ENCODE assay signal across 1 cellular context in genomic region chr2:219002395-219003266, GRCh38.
A peak's percentile ranks its signal among the peaks of the same experiment; 100 is the strongest.
TF ChIP-seq lines count a peak whose summit lies in the region.

No MANE protein-coding gene starts in this region.

TF ChIP-seq in HepG2, 621 proteins besides CTCF, POLR2A, EP300 and RAD21 (continued from another document and continues in another):
- TF ChIP-seq TRIM22 (IDR thresholded peaks at IDR 0.05): no peak
- TF ChIP-seq, protein P1, sequence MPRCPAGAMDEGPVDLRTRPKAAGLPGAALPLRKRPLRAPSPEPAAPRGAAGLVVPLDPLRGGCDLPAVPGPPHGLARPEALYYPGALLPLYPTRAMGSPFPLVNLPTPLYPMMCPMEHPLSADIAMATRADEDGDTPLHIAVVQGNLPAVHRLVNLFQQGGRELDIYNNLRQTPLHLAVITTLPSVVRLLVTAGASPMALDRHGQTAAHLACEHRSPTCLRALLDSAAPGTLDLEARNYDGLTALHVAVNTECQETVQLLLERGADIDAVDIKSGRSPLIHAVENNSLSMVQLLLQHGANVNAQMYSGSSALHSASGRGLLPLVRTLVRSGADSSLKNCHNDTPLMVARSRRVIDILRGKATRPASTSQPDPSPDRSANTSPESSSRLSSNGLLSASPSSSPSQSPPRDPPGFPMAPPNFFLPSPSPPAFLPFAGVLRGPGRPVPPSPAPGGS (CRISPR knock-in tag; IDR thresholded peaks at IDR 0.05): no peak; the same call in 1 of the 2 replicates
- no peak for TF ChIP-seq SMAD1 (CRISPR knock-in tag; IDR thresholded peaks at IDR 0.05; ENCODE audit: borderline replicate concordance, low read depth)
- no peak for TF ChIP-seq CENPX (CRISPR knock-in tag; IDR thresholded peaks at IDR 0.05)
- TF ChIP-seq, protein P2, sequence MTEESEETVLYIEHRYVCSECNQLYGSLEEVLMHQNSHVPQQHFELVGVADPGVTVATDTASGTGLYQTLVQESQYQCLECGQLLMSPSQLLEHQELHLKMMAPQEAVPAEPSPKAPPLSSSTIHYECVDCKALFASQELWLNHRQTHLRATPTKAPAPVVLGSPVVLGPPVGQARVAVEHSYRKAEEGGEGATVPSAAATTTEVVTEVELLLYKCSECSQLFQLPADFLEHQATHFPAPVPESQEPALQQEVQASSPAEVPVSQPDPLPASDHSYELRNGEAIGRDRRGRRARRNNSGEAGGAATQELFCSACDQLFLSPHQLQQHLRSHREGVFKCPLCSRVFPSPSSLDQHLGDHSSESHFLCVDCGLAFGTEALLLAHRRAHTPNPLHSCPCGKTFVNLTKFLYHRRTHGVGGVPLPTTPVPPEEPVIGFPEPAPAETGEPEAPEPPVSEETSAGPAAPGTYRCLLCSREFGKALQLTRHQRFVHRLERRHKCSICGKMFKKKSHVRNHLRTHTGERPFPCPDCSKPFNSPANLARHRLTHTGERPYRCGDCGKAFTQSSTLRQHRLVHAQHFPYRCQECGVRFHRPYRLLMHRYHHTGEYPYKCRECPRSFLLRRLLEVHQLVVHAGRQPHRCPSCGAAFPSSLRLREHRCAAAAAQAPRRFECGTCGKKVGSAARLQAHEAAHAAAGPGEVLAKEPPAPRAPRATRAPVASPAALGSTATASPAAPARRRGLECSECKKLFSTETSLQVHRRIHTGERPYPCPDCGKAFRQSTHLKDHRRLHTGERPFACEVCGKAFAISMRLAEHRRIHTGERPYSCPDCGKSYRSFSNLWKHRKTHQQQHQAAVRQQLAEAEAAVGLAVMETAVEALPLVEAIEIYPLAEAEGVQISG (CRISPR knock-in tag; IDR thresholded peaks at IDR 0.05): no peak
- no peak for TF ChIP-seq ZNF3 (CRISPR knock-in tag; IDR thresholded peaks at IDR 0.05)
- no peak for TF ChIP-seq TCF12 (IDR thresholded peaks at IDR 0.05)
- no peak; the same call in 1 of the 2 replicates for TF ChIP-seq TCF12 (CRISPR knock-in tag; IDR thresholded peaks at IDR 0.05)
- TF ChIP-seq ZMAT5 (CRISPR knock-in tag; IDR thresholded peaks at IDR 0.05; ENCODE audit: borderline replicate concordance, low read depth): no peak
- TF ChIP-seq ZNF451 (CRISPR knock-in tag; IDR thresholded peaks at IDR 0.05): no peak
- no peak for TF ChIP-seq CERS6 (CRISPR knock-in tag; IDR thresholded peaks at IDR 0.05)
- TF ChIP-seq AKAP8 (CRISPR knock-in tag; IDR thresholded peaks at IDR 0.05): no peak
- peak; percentile 81; the same call in 1 of the 2 replicates for TF ChIP-seq HNRNPL (IDR thresholded peaks at IDR 0.05; ENCODE audit: low read depth, low read length)
- TF ChIP-seq SIN3A (IDR thresholded peaks at IDR 0.05; ENCODE audit: borderline replicate concordance, low read depth, low read length): no peak
- no peak for TF ChIP-seq RFX1 (IDR thresholded peaks at IDR 0.05)
- no peak for TF ChIP-seq ZNF10 (CRISPR knock-in tag; IDR thresholded peaks at IDR 0.05; ENCODE audit: borderline replicate concordance, low read depth)
- TF ChIP-seq GTF3A (CRISPR knock-in tag; conservative IDR thresholded peaks at IDR 0.05): no peak
- no peak; the same call in 1 of the 2 replicates for TF ChIP-seq ZNF746 (CRISPR knock-in tag; IDR thresholded peaks at IDR 0.05)
- no peak for TF ChIP-seq PHF21A (CRISPR knock-in tag; IDR thresholded peaks at IDR 0.05)
- TF ChIP-seq HMGXB4 (CRISPR knock-in tag; IDR thresholded peaks at IDR 0.05; ENCODE audit: borderline replicate concordance in 1 of 2, low read depth in 1 of 2): peak; percentile 26 to 70
- no peak for TF ChIP-seq LRRFIP1 (CRISPR knock-in tag; conservative IDR thresholded peaks at IDR 0.05)
- no peak for TF ChIP-seq ZSCAN9 (CRISPR knock-in tag; IDR thresholded peaks at IDR 0.05; ENCODE audit: borderline replicate concordance)
- no peak for TF ChIP-seq ELF4 (CRISPR knock-in tag; IDR thresholded peaks at IDR 0.05; ENCODE audit: borderline replicate concordance)
- no peak for TF ChIP-seq TGIF2 (CRISPR knock-in tag; IDR thresholded peaks at IDR 0.05)
- TF ChIP-seq ZNF501 (CRISPR knock-in tag; IDR thresholded peaks at IDR 0.05): peak; percentile 9
- TF ChIP-seq ZNF687 (CRISPR knock-in tag; IDR thresholded peaks at IDR 0.05): peak; percentile 55
- no peak for TF ChIP-seq MLLT10 (CRISPR knock-in tag; IDR thresholded peaks at IDR 0.05)
- TF ChIP-seq SOX5 (CRISPR knock-in tag; IDR thresholded peaks at IDR 0.05; ENCODE audit: borderline replicate concordance): no peak
- TF ChIP-seq ATF7 (IDR thresholded peaks at IDR 0.05): no peak
- no peak for TF ChIP-seq ATF7 (CRISPR knock-in tag; IDR thresholded peaks at IDR 0.05)
- TF ChIP-seq, protein P3, sequence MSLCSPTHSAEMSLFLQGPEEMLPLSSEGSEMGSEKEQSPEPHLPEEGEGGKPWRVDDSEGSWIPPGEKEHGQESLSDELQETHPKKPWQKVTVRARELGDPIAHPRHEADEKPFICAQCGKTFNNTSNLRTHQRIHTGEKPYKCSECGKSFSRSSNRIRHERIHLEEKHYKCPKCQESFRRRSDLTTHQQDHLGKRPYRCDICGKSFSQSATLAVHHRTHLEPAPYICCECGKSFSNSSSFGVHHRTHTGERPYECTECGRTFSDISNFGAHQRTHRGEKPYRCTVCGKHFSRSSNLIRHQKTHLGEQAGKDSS (CRISPR knock-in tag; IDR thresholded peaks at IDR 0.05; ENCODE audit: borderline replicate concordance, low read depth): peak; percentile 0; the same call in 1 of the 2 replicates
- TF ChIP-seq CHD2 (IDR thresholded peaks at IDR 0.05; ENCODE audit: low read depth, low read length): no peak
- TF ChIP-seq, protein P4, sequence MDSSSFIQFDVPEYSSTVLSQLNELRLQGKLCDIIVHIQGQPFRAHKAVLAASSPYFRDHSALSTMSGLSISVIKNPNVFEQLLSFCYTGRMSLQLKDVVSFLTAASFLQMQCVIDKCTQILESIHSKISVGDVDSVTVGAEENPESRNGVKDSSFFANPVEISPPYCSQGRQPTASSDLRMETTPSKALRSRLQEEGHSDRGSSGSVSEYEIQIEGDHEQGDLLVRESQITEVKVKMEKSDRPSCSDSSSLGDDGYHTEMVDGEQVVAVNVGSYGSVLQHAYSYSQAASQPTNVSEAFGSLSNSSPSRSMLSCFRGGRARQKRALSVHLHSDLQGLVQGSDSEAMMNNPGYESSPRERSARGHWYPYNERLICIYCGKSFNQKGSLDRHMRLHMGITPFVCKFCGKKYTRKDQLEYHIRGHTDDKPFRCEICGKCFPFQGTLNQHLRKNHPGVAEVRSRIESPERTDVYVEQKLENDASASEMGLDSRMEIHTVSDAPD (CRISPR knock-in tag; IDR thresholded peaks at IDR 0.05): no peak
- TF ChIP-seq ATM (IDR thresholded peaks at IDR 0.05; ENCODE audit: borderline replicate concordance): no peak
- TF ChIP-seq, protein P5, sequence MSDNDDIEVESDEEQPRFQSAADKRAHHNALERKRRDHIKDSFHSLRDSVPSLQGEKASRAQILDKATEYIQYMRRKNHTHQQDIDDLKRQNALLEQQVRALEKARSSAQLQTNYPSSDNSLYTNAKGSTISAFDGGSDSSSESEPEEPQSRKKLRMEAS (IDR thresholded peaks at IDR 0.05): no peak; the same call in 1 of the 2 replicates
- TF ChIP-seq TBL1XR1 (IDR thresholded peaks at IDR 0.05; ENCODE audit: borderline replicate concordance, low read length, partially characterized antibody): no peak
- no peak for TF ChIP-seq SIX4 (CRISPR knock-in tag; IDR thresholded peaks at IDR 0.05)
- no peak for TF ChIP-seq ZNF678 (CRISPR knock-in tag; IDR thresholded peaks at IDR 0.05)
- TF ChIP-seq, protein P6, sequence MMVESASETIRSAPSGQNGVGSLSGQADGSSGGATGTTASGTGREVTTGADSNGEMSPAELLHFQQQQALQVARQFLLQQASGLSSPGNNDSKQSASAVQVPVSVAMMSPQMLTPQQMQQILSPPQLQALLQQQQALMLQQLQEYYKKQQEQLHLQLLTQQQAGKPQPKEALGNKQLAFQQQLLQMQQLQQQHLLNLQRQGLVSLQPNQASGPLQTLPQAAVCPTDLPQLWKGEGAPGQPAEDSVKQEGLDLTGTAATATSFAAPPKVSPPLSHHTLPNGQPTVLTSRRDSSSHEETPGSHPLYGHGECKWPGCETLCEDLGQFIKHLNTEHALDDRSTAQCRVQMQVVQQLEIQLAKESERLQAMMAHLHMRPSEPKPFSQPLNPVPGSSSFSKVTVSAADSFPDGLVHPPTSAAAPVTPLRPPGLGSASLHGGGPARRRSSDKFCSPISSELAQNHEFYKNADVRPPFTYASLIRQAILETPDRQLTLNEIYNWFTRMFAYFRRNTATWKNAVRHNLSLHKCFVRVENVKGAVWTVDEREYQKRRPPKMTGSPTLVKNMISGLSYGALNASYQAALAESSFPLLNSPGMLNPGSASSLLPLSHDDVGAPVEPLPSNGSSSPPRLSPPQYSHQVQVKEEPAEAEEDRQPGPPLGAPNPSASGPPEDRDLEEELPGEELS (CRISPR knock-in tag; IDR thresholded peaks at IDR 0.05): no peak
- TF ChIP-seq ZNF350 (CRISPR knock-in tag; IDR thresholded peaks at IDR 0.05; ENCODE audit: borderline replicate concordance, low read depth): no peak
- TF ChIP-seq NONO (IDR thresholded peaks at IDR 0.05): no peak
- peak; percentile 40 for TF ChIP-seq NONO (CRISPR knock-in tag; conservative IDR thresholded peaks at IDR 0.05)
- TF ChIP-seq ZNF720 (CRISPR knock-in tag; IDR thresholded peaks at IDR 0.05): no peak
- peak; percentile 74 for TF ChIP-seq RBAK (CRISPR knock-in tag; IDR thresholded peaks at IDR 0.05)
